9 cellular contexts compared by ENCODE assay signal in genomic region chr22:30288414-30289125, GRCh38. TPM values are rescaled to one million over a fixed set of nuclear protein-coding genes. Genes with fewer than 3 reads are reported as not detected.
A peak's percentile ranks its signal among the peaks of the same experiment; 100 is the strongest.
DNase-seq lines count a peak whose midpoint lies in the region; ATAC-seq and TF ChIP-seq lines count a peak whose summit lies in the region.
"Had no signal": no experiment of that assay in that cellular context is flagged by ENCODE, and none has a peak within 500 bp of the region (broad histone marks: within the 10 kb centered on the region; RNA-seq: fewer than 3 reads in every experiment).

No MANE protein-coding gene starts in this region.

- peaks cover 15% of the 10 kb centered on the region for H3K4me1 Mint-ChIP-seq in mesothelial cell of epicardium

- TF ChIP-seq POLR2A in breast epithelium (IDR thresholded peaks at IDR 0.05), result no peak

- DNase-seq in heart right ventricle (no peak), left ventricle myocardium superior (no peak), breast epithelium (ENCODE audit: low spot score in 2 of 2) (no peak), mesothelial cell of epicardium (ENCODE audit: low spot score in 2 of 2, unreplicated experiment in 2 of 2) (no peak), aorta (no peak)

- H3K27me3 Mint-ChIP-seq in mesothelial cell of epicardium (ENCODE audit: low read depth), result no peaks in the 10 kb centered on the region

- WGBS in heart right ventricle, 2 donors, result 15% methylated on average over 27 of the region's 27 CpGs
- WGBS in aorta, 2 donors, result 1 to 4% methylated on average over 27 of the region's 27 CpGs

- peak overlapping the region; percentile 84 for H3K27ac Mint-ChIP-seq in mesothelial cell of epicardium

- H3K9me3 Mint-ChIP-seq in mesothelial cell of epicardium, result no peaks in the 10 kb centered on the region

- H3K27ac ChIP-seq in heart right ventricle, result peak overlapping the region; percentile 72 to 98 (median 93)
- H3K27ac ChIP-seq in breast epithelium, result peak overlapping the region; percentile 96 to 98
- H3K27ac ChIP-seq in aorta (ENCODE audit: low read depth in 1 of 2, low read length in 2 of 2), result peak overlapping the region in 1 of 2 donors; percentile 71

- H3K9me3 ChIP-seq in heart right ventricle (no peaks in the 10 kb centered on the region), breast epithelium (no peaks in the 10 kb centered on the region), aorta (ENCODE audit: control insufficient read depth, low read length) (no peaks in the 10 kb centered on the region)

- H3K4me1 ChIP-seq in heart right ventricle, result peaks cover 17 to 49% (median 39%) of the 10 kb centered on the region in 9 donors
- peaks cover 16 to 28% of the 10 kb centered on the region in 2 donors for H3K4me1 ChIP-seq in breast epithelium
- no peaks in the 10 kb centered on the region for H3K4me1 ChIP-seq in aorta (ENCODE audit: control insufficient read depth in 1 of 2, insufficient read depth in 2 of 2, low read length in 2 of 2)

- ATAC-seq in heart right ventricle (no peak), left ventricle myocardium superior (no peak), aorta (ENCODE audit: low FRiP score) (no peak), GM19467 (IDR thresholded peaks at IDR 0.05; ENCODE audit: unreplicated experiment) (no peak), HG02610 (IDR thresholded peaks at IDR 0.05; ENCODE audit: unreplicated experiment) (no peak), HG02938 (IDR thresholded peaks at IDR 0.05; ENCODE audit: unreplicated experiment) (no peak)

- intact Hi-C loops in heart right ventricle (cut with DNase I), result loop anchor here in 9 of 10 donors (1.0 to 10.0 kb wide), 11 partner anchors 38 to 99 kb away; partner anchors contain the start of genes SF3A1 (in 7 of the 9), TBC1D10A (in 7 of the 9), RNF215 (in 5 of the 9) and CCDC157 (in 3 of the 9)
- intact Hi-C loops in left ventricle myocardium superior (cut with micrococcal nuclease), result loop anchor here (5.0 kb wide), 1 partner anchor 99 kb away; the partner anchor contains the start of gene RNF215
- intact Hi-C loops in breast epithelium (cut with DNase I; ENCODE audit: low total_unique reads), result loop anchor here (1.0 kb wide), 2 partner anchors 33 to 103 kb away; no protein-coding TSS in a partner anchor
- intact Hi-C loops in aorta (cut with DNase I), result loop anchor here (1.0 to 5.0 kb wide), 7 partner anchors 16 to 99 kb away; partner anchors contain the start of genes RNF215 (in 2 of the 2), TBC1D10A (in 2 of the 2), CCDC157 (in 1 of the 2) and SF3A1 (in 1 of the 2)

- H3K4me3 Mint-ChIP-seq in mesothelial cell of epicardium, result peak overlapping the region; percentile 70

- H3K27me3 ChIP-seq in heart right ventricle, result no peaks in the 10 kb centered on the region
- H3K27me3 ChIP-seq in breast epithelium, result no peaks in the 10 kb centered on the region
- H3K27me3 ChIP-seq in aorta (ENCODE audit: control insufficient read depth in 1 of 2, insufficient read depth in 2 of 2, low read length in 1 of 2), result no peaks in the 10 kb centered on the region

- TF ChIP-seq CTCF in heart right ventricle (IDR thresholded peaks at IDR 0.05) (no peak), breast epithelium (IDR thresholded peaks at IDR 0.05) (no peak), mesothelial cell of epicardium (IDR thresholded peaks at IDR 0.05; ENCODE audit: unreplicated experiment) (no peak)

- H3K36me3 Mint-ChIP-seq in mesothelial cell of epicardium, result peaks cover 12% of the 10 kb centered on the region

- H3K36me3 ChIP-seq in heart right ventricle (peaks cover 0 to 48% (median 23%) of the 10 kb centered on the region in 9 donors), breast epithelium (no peaks in the 10 kb centered on the region), aorta (ENCODE audit: control insufficient read depth in 1 of 2, insufficient read depth in 2 of 2, low read length in 1 of 2) (peaks cover 0 to 5% of the 10 kb centered on the region in 2 donors)

- H3K4me3 ChIP-seq in heart right ventricle, result peak overlapping the region; percentile 56 to 99 (median 92)
- H3K4me3 ChIP-seq in breast epithelium, result peak overlapping the region; percentile 84 to 94 (median 92)
- H3K4me3 ChIP-seq in aorta (ENCODE audit: low read length in 2 of 2), result peak overlapping the region; percentile 56 to 87

RNA-seq across cellular contexts. Expression of gene CASTOR1, which starts 0.7 kb away (rescaled TPM):
- total RNA-seq in heart right ventricle (1 to 10 TPM; 2.8 to 7.9 (median 5.4) TPM), left ventricle myocardium superior (7.6 TPM), breast epithelium (10 to 100 TPM; 15.5 to 26.6 (median 20.6) TPM), mesothelial cell of epicardium (10.9 to 13.5 TPM (median 13.5 TPM) in 3 replicates), aorta (10 to 100 TPM; 13.5 to 14.0 TPM)
- polyA plus RNA-seq in heart right ventricle (10 to 100 TPM; 13.9 to 14.7 TPM), aorta (10 to 100 TPM in 1 of 2 donors, 1 to 10 TPM in 1; 4.0 to 13.4 TPM)

RNA-seq across cellular contexts. Expression of gene OSM, which starts 21.9 kb away (rescaled TPM):
- 1 to 10 TPM in 1 of 10 donors, under 1 TPM in 7, not detected in 2; 0.20 to 2.8 (median 0.44) TPM for total RNA-seq in heart right ventricle
- under 1 TPM in 1 of 2 donors, not detected in 1; 0.22 TPM for polyA plus RNA-seq in heart right ventricle
- total RNA-seq in left ventricle myocardium superior, result not detected
- total RNA-seq in breast epithelium, result 1 to 10 TPM; 1.3 to 2.5 (median 1.3) TPM
- not detected in 3 replicates for total RNA-seq in mesothelial cell of epicardium
- 1 to 10 TPM; 1.4 to 3.9 TPM for total RNA-seq in aorta
- polyA plus RNA-seq in aorta, result 1 to 10 TPM; 1.4 to 1.6 TPM
- total RNA-seq: lung microvascular endothelial cell had no signal

RNA-seq across cellular contexts. Expression of gene TBC1D10A, which starts 38.2 kb away (rescaled TPM):
- 1 to 10 TPM; 3.2 to 7.5 (median 5.6) TPM for total RNA-seq in heart right ventricle
- 1 to 10 TPM; 6.9 to 9.5 TPM for polyA plus RNA-seq in heart right ventricle
- 6.2 TPM for total RNA-seq in left ventricle myocardium superior
- total RNA-seq in breast epithelium, result 10 to 100 TPM; 25.0 to 50.1 (median 32.4) TPM
- total RNA-seq in mesothelial cell of epicardium, result 12.8 to 15.1 TPM (median 13.7 TPM) in 3 replicates
- 10 to 100 TPM; 32.9 to 45.5 TPM for total RNA-seq in aorta
- polyA plus RNA-seq in aorta, result 10 to 100 TPM; 16.7 to 22.1 TPM

RNA-seq across cellular contexts. Expression of gene LIF, which starts 42.0 kb away (rescaled TPM):
- total RNA-seq in heart right ventricle, result 1 to 10 TPM in 3 of 10 donors, under 1 TPM in 7; 0.17 to 8.8 (median 0.55) TPM
- polyA plus RNA-seq in heart right ventricle, result under 1 TPM; 0.45 to 0.51 TPM
- 0.64 TPM for total RNA-seq in left ventricle myocardium superior
- 1 to 10 TPM; 1.4 to 9.5 (median 1.6) TPM for total RNA-seq in breast epithelium
- 15.4 to 16.9 TPM (median 15.8 TPM) in 3 replicates for total RNA-seq in mesothelial cell of epicardium
- total RNA-seq in aorta, result 1 to 10 TPM; 4.5 to 6.6 TPM
- 1 to 10 TPM; 1.3 to 2.3 TPM for polyA plus RNA-seq in aorta
